Comparison of ENCODE assay signal across 8 cellular contexts in the genomic region with DNA sequence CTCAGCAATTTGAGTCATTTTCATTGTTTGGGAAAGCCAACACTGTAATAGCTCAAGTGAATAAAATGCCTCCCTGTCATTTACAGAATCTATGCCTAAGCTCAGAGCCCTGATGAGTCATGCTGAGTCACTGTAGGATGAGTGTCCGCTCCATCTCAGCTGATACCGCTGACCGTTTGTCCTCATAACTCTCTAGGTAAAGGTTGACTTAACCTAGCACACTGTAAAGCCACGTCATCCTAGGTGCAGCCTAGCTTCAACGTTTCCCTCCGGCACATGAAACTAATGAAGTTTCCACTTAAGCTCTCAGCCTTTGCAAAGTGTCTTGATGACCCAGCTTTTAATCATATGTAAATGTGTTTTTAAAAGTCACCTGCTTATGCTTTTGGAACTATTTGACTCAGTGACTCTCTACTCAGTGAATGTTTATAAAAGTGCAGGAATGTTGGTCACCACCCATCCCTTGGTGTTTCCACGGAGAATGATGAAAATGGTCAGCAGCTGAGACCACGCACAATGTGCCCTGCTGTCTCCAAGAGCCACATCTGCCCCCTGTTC.
A peak's percentile ranks its signal among the peaks of the same experiment; 100 is the strongest.
DNase-seq lines count a peak whose midpoint lies in the region; ATAC-seq and TF ChIP-seq lines count a peak whose summit lies in the region.

No MANE protein-coding gene starts in this region.

- H3K36me3 ChIP-seq in aorta (ENCODE audit: control insufficient read depth in 1 of 2, insufficient read depth in 2 of 2, low read length in 1 of 2) = no peaks in the 10 kb centered on the region

- WGBS in aorta, 2 donors = 71% methylated on average over 8 of the region's 8 CpGs

- no peaks in the 10 kb centered on the region for H3K9me3 Mint-ChIP-seq in activated CD4-positive, alpha-beta memory T cell treated with anti-CD3 and anti-CD28 coated beads, Interleukin-2, amount 10 ng/mL, durations not matched to agents 7 days and 5 days

- H3K27ac ChIP-seq in RWPE1 (no peak overlapping the region), foreskin keratinocyte (peak overlapping the region; percentile 80), aorta (ENCODE audit: low read depth in 1 of 2, low read length in 2 of 2) (no peak overlapping the region)

- H3K36me3 Mint-ChIP-seq in activated CD4-positive, alpha-beta memory T cell treated with anti-CD3 and anti-CD28 coated beads, Interleukin-2, amount 10 ng/mL, durations not matched to agents 7 days and 5 days (ENCODE audit: low read depth) = no peaks in the 10 kb centered on the region

- H3K4me3 Mint-ChIP-seq in activated CD4-positive, alpha-beta memory T cell treated with anti-CD3 and anti-CD28 coated beads, Interleukin-2, amount 10 ng/mL, durations not matched to agents 7 days and 5 days = no peak overlapping the region

- H3K27ac Mint-ChIP-seq in activated CD4-positive, alpha-beta memory T cell treated with anti-CD3 and anti-CD28 coated beads, Interleukin-2, amount 10 ng/mL, durations not matched to agents 7 days and 5 days = no peak overlapping the region

- CTCF ChIA-PET in RWPE1 (lab: Yijun Ruan, JAX) = interaction anchor here (0.8 kb wide), 1 partner anchor 217 kb away, joined by 3 read pairs; no protein-coding TSS in a partner anchor
- CTCF ChIA-PET in activated CD4-positive, alpha-beta memory T cell treated with anti-CD3 and anti-CD28 coated beads, Interleukin-2, amount 10 ng/mL, durations not matched to agents 7 days and 5 days (lab: Charles Lee) = no interaction called here

- peaks cover 14% of the 10 kb centered on the region for H3K4me1 ChIP-seq in foreskin keratinocyte
- H3K4me1 ChIP-seq in aorta (ENCODE audit: control insufficient read depth in 1 of 2, insufficient read depth in 2 of 2, low read length in 2 of 2) = no peaks in the 10 kb centered on the region

- ATAC-seq in foreskin keratinocyte (peak; percentile 99), left ventricle myocardium superior (no peak), aorta (ENCODE audit: low FRiP score) (no peak)

- TF ChIP-seq CTCF in HFF-Myc (IDR thresholded peaks at IDR 0.05; ENCODE audit: low read depth, low read length, missing control alignments) = no peak
- no peak for TF ChIP-seq CTCF in RWPE1 (conservative IDR thresholded peaks at IDR 0.05; ENCODE audit: low read depth)
- TF ChIP-seq CTCF in foreskin keratinocyte (conservative IDR thresholded peaks at IDR 0.05) = no peak

- POLR2A ChIA-PET in RWPE1 (lab: Yijun Ruan, JAX; ENCODE audit: low non-redundant PET) = no interaction called here
- POLR2A ChIA-PET in activated CD4-positive, alpha-beta memory T cell treated with anti-CD3 and anti-CD28 coated beads, Interleukin-2, amount 10 ng/mL, durations not matched to agents 7 days and 5 days (lab: Charles Lee) = no interaction called here

- intact Hi-C loops in left ventricle myocardium superior (cut with micrococcal nuclease) = no loop called here
- intact Hi-C loops in aorta (cut with DNase I) = no loop called here

- H3K4me3 ChIP-seq in HFF-Myc (replicated peaks; ENCODE audit: low read depth, low read length) (no peak overlapping the region), aorta (ENCODE audit: low read length in 2 of 2) (no peak overlapping the region)

- H3K4me1 Mint-ChIP-seq in activated CD4-positive, alpha-beta memory T cell treated with anti-CD3 and anti-CD28 coated beads, Interleukin-2, amount 10 ng/mL, durations not matched to agents 7 days and 5 days = no peaks in the 10 kb centered on the region

- DNase-seq in AG08396 (ENCODE audit: low spot score) (peak; percentile 74), HFF-Myc (ENCODE audit: extremely low read depth, low read depth) (peak; percentile 89), RWPE1 (ENCODE audit: low spot score) (peak; percentile 76), foreskin keratinocyte (peak; percentile 99 to 100), left ventricle myocardium superior (no peak), aorta (no peak), DMS 273 treated with DMSO at 0.1 percent for 48 hours (lab: John Stamatoyannopoulos, UW) (no peak)
- no peak for DNase-seq in activated CD4-positive, alpha-beta memory T cell treated with anti-CD3 and anti-CD28 coated beads, Interleukin-2, amount 10 ng/mL, durations not matched to agents 7 days and 5 days

- peaks cover 2% of the 10 kb centered on the region for H3K27me3 Mint-ChIP-seq in activated CD4-positive, alpha-beta memory T cell treated with anti-CD3 and anti-CD28 coated beads, Interleukin-2, amount 10 ng/mL, durations not matched to agents 7 days and 5 days

- H3K9me3 ChIP-seq in aorta (ENCODE audit: control insufficient read depth, low read length) = no peaks in the 10 kb centered on the region

- H3K27me3 ChIP-seq in foreskin keratinocyte = no peaks in the 10 kb centered on the region
- no peaks in the 10 kb centered on the region for H3K27me3 ChIP-seq in aorta (ENCODE audit: control insufficient read depth in 1 of 2, insufficient read depth in 2 of 2, low read length in 1 of 2)

Comparison
In these comparisons a context has a peak if more than half of its experiments do, and no peak if none do; other contexts are left out.
1. DNase-seq: peak in AG08396 (single experiment), HFF-Myc (single experiment), RWPE1 (single experiment) and foreskin keratinocyte (2 of 2); none in left ventricle myocardium superior (single experiment), activated CD4-positive, alpha-beta memory T cell treated with anti-CD3 and anti-CD28 coated beads, Interleukin-2, amount 10 ng/mL, durations not matched to agents 7 days and 5 days (single experiment), aorta (0 of 2) and DMS 273 treated with DMSO at 0.1 percent for 48 hours (single experiment).